24 cellular contexts compared by ENCODE assay signal in the genomic region with DNA sequence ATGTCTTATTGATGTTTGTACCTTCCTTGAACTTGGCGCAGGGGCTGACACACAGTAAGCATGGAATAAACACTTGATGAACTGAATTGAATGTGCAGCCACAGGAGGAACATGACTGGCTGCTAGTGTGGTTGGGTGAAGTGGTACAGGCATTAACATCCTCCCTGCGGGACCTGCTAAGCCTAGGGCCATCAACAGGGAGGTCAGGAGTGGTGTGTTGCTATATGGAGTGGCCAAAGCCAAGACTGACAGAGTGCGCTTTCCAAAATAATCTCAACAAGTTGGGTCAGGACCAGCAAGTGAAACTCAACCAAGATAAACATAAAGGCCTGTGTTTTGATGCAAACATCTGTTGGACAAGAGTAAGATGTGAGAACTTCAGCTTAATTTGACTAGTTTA.
"Had no signal": no experiment of that assay in that cellular context is flagged by ENCODE, and none has a peak within 500 bp of the region (broad histone marks: within the 10 kb centered on the region; RNA-seq: fewer than 3 reads in every experiment).

No MANE protein-coding gene starts in this region.

- H3K36me3 Mint-ChIP-seq: activated naive CD4-positive, alpha-beta T cell treated with anti-CD3 and anti-CD28 coated beads, Interleukin-2, amount 50 U/mL, for 72 hours; WTC11 had no signal

- H3K27ac Mint-ChIP-seq: activated naive CD4-positive, alpha-beta T cell treated with anti-CD3 and anti-CD28 coated beads, Interleukin-2, amount 50 U/mL, for 72 hours; effector memory CD8-positive, alpha-beta T cell; stimulated activated naive CD8-positive, alpha-beta T cell treated with anti-CD3 and anti-CD28 coated beads, Interleukin-15, Interleukin-2, amounts not matched to agents 100 ng/mL and 50 ng/mL, for 24 hours; T-helper 1 cell treated with Interleukin-12 subunit alpha and Interleukin-12 subunit beta and Interleukin-4 antibody, amounts not matched to agents 30 μg/mL and 1 μg/mL, for 36 hours; WTC11 had no signal

- H3K4me3 ChIP-seq: ascending aorta, esophagus muscularis mucosa, gastrocnemius medialis, mucosa of descending colon, thyroid gland, upper lobe of right lung had no signal

- H3K27me3 Mint-ChIP-seq: effector memory CD8-positive, alpha-beta T cell; stimulated activated naive CD8-positive, alpha-beta T cell treated with anti-CD3 and anti-CD28 coated beads, Interleukin-15, Interleukin-2, amounts not matched to agents 100 ng/mL and 50 ng/mL, for 24 hours had no signal

- H3K4me1 Mint-ChIP-seq: WTC11 had no signal

- H3K27me3 ChIP-seq: ascending aorta, esophagus muscularis mucosa, gastrocnemius medialis, thyroid gland, upper lobe of right lung had no signal

- H3K4me3 Mint-ChIP-seq: effector memory CD8-positive, alpha-beta T cell; stimulated activated naive CD8-positive, alpha-beta T cell treated with anti-CD3 and anti-CD28 coated beads, Interleukin-15, Interleukin-2, amounts not matched to agents 100 ng/mL and 50 ng/mL, for 24 hours; T-helper 1 cell treated with Interleukin-12 subunit alpha and Interleukin-12 subunit beta and Interleukin-4 antibody, amounts not matched to agents 30 μg/mL and 1 μg/mL, for 36 hours; WTC11 had no signal

- DNase-seq: activated CD4-positive, alpha-beta T cell treated with anti-CD3 and anti-CD28 coated beads for 4 hours; activated CD4-positive, alpha-beta T cell treated with anti-CD3 and anti-CD28 coated beads, Interleukin-2, amount 50 U/mL, for 48 hours; activated effector memory CD4-positive, alpha-beta T cell treated with anti-CD3 and anti-CD28 coated beads, Interleukin-2, amount 50 U/mL, for 16 hours; activated T-cell treated with anti-CD3 and anti-CD28 coated beads for 4 hours; brain microvascular endothelial cell; central memory CD4-positive, alpha-beta T cell; effector memory CD8-positive, alpha-beta T cell; gastrocnemius medialis; hypothalamus; mesendoderm; mucosa of descending colon; occipital lobe; posterior cingulate gyrus; stimulated activated CD4-positive, alpha-beta T cell treated with anti-CD3 and anti-CD28 coated beads, Interleukin-4, amount 100 ng/mL, for 4 hours; substantia nigra; T1000; thyroid gland; upper lobe of right lung had no signal

- H3K36me3 ChIP-seq: ascending aorta, brain microvascular endothelial cell, esophagus muscularis mucosa, gastrocnemius medialis, thyroid gland, upper lobe of right lung had no signal

- H3K27ac ChIP-seq: ascending aorta, brain microvascular endothelial cell, esophagus muscularis mucosa, gastrocnemius medialis, thyroid gland, upper lobe of right lung had no signal

- H3K4me1 ChIP-seq: esophagus muscularis mucosa, gastrocnemius medialis, thyroid gland, upper lobe of right lung had no signal

- H3K9me3 ChIP-seq: ascending aorta, esophagus muscularis mucosa, gastrocnemius medialis, mucosa of descending colon, thyroid gland, upper lobe of right lung had no signal

- ATAC-seq: activated naive CD4-positive, alpha-beta T cell treated with anti-CD3 and anti-CD28 coated beads, Interleukin-2, amount 50 U/mL, for 72 hours; effector memory CD8-positive, alpha-beta T cell; gastrocnemius medialis; mucosa of descending colon; upper lobe of right lung; WTC11 had no signal

- H3K9me3 Mint-ChIP-seq: activated naive CD4-positive, alpha-beta T cell treated with anti-CD3 and anti-CD28 coated beads, Interleukin-2, amount 50 U/mL, for 72 hours; effector memory CD8-positive, alpha-beta T cell; stimulated activated naive CD8-positive, alpha-beta T cell treated with anti-CD3 and anti-CD28 coated beads, Interleukin-15, Interleukin-2, amounts not matched to agents 100 ng/mL and 50 ng/mL, for 24 hours; T-helper 1 cell treated with Interleukin-12 subunit alpha and Interleukin-12 subunit beta and Interleukin-4 antibody, amounts not matched to agents 30 μg/mL and 1 μg/mL, for 36 hours; WTC11 had no signal
